8 cellular contexts compared by ENCODE assay signal in the genomic region with DNA sequence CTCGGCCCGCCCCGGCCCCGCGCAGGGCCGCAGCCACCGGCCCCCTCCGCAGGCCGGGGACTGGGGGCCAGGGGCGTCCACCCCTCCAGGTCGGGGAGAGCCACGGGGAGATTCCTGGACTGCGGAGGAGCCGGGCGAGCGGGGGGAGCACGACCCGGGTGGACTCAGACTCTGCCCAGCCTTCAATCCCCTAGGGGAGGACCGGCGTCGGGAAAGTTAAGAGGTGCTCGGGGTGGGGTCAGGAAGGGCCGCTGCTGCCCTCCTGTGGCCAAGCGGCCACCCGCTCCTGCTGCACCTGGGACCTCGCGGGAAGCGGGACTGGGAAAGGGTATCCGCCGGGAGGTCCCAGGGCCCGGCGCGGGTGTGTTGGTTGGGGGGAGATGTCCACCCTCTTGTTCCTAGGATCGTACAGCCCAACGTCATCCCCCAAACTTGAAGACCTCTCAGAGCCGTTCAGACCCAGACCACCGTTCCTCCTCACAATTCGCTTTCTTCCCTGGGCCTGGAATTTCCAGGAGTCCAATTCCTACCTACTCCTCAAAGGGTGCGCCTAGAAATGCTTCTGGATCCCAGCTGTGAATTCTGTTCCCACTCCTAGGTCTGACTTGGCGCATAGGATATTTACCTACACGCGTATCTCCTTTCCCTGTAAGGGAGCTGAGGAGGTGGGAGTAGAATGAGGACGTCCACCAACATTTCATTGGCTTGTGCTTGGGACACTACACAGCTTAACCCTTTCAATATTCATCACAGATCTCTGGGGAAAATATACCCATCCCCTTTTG. TPM values are rescaled to one million over a fixed set of nuclear protein-coding genes. Genes with fewer than 3 reads are reported as not detected.
A peak's percentile ranks its signal among the peaks of the same experiment; 100 is the strongest.
DNase-seq lines count a peak whose midpoint lies in the region; ATAC-seq and TF ChIP-seq lines count a peak whose summit lies in the region.

No MANE protein-coding gene starts in this region.

- peak overlapping the region; percentile 50 to 97 for H3K27ac ChIP-seq in testis

- H3K9me3 Mint-ChIP-seq in nephron = no peaks in the 10 kb centered on the region

- H3K27me3 Mint-ChIP-seq in nephron (ENCODE audit: low read depth) = peaks cover 34% of the 10 kb centered on the region

- no peaks in the 10 kb centered on the region for H3K27me3 ChIP-seq in testis

- ATAC-seq in GM21786 (IDR thresholded peaks at IDR 0.05; ENCODE audit: unreplicated experiment) = peak; percentile 60

- H3K4me1 Mint-ChIP-seq in nephron = peaks cover 37% of the 10 kb centered on the region

- H3K4me3 Mint-ChIP-seq in nephron = peak overlapping the region; percentile 85 to 93 (median 89)

- TF ChIP-seq POLR2A in testis (IDR thresholded peaks at IDR 0.05) = no peak

- intact Hi-C loops in testis (cut with DNase I; ENCODE audit: low total_unique reads) = loop anchor here (2.0 to 5.0 kb wide), 3 partner anchors 89 to 310 kb away; a partner anchor contains a TSS

- no peaks in the 10 kb centered on the region for H3K9me3 ChIP-seq in testis

- peaks cover 40% of the 10 kb centered on the region for H3K4me1 ChIP-seq in testis

- TF ChIP-seq CTCF in fibroblast of villous mesenchyme (IDR thresholded peaks at IDR 0.05; ENCODE audit: insufficient read depth, low read depth, low read length) (peak; percentile 91), nephron (IDR thresholded peaks at IDR 0.05; ENCODE audit: unreplicated experiment in 3 of 3) (peak; percentile 86 to 87 (median 87)), testis (IDR thresholded peaks at IDR 0.05) (peak; percentile 81 to 90 (median 89))

- H3K36me3 Mint-ChIP-seq in nephron (ENCODE audit: low read depth) = peaks cover 13% of the 10 kb centered on the region

- no peaks in the 10 kb centered on the region for H3K36me3 ChIP-seq in testis (ENCODE audit: low read depth, missing control alignments)

- DNase-seq in ELR (ENCODE audit: low read depth) (peak; percentile 93), RPMI8226 (peak; percentile 70), activated gamma-delta T cell (lab: John Stamatoyannopoulos, UW) (peak; percentile 31), fibroblast of villous mesenchyme (ENCODE audit: low read depth) (peak; percentile 91), testis (peak; percentile 93)
- DNase-seq in Jurkat, Clone E6-1 (ENCODE audit: low read depth, low spot score) = peak; percentile 49

- peak overlapping the region; percentile 56 for H3K4me3 ChIP-seq in Jurkat, Clone E6-1 (ENCODE audit: low read length)
- H3K4me3 ChIP-seq in fibroblast of villous mesenchyme (ENCODE audit: low read depth, low read length) = peak overlapping the region; percentile 89
- peak overlapping the region; percentile 92 to 96 for H3K4me3 ChIP-seq in testis

- WGBS in testis, 2 donors = 4 to 12% methylated on average over 9 to 25 of the region's 43 CpGs

- H3K27ac Mint-ChIP-seq in nephron = peak overlapping the region; percentile 51 to 89 (median 85)

RNA-seq across cellular contexts. Expression of a gene that starts 0.5 kb away (rescaled TPM):
- polyA plus RNA-seq in Jurkat, Clone E6-1 (2012; ENCODE audit: insufficient read depth, insufficient read length) = 216 TPM
- total RNA-seq in fibroblast of villous mesenchyme = 379 and 483 TPM in 2 replicates
- 100 to 1,000 TPM; 191 to 294 TPM for total RNA-seq in testis
- 225 TPM for polyA plus RNA-seq in testis (ENCODE audit: insufficient read depth, low read depth, low replicate concordance)

RNA-seq across cellular contexts. Expression of a gene that starts 7.7 kb away (rescaled TPM):
- polyA plus RNA-seq in Jurkat, Clone E6-1 (2012; ENCODE audit: insufficient read depth, insufficient read length) = 1.5 TPM
- 0.43 and 1.3 TPM in 2 replicates for total RNA-seq in fibroblast of villous mesenchyme
- 10 to 100 TPM; 45.5 to 88.7 TPM for total RNA-seq in testis
- 69.5 TPM for polyA plus RNA-seq in testis (ENCODE audit: insufficient read depth, low read depth, low replicate concordance)

RNA-seq across cellular contexts. Expression of a gene that starts 33.0 kb away (rescaled TPM):
- polyA plus RNA-seq in Jurkat, Clone E6-1 (2012; ENCODE audit: insufficient read depth, insufficient read length) = 123 TPM
- total RNA-seq in fibroblast of villous mesenchyme = 56.7 and 63.5 TPM in 2 replicates
- total RNA-seq in testis = 100 to 1,000 TPM; 240 to 245 TPM
- polyA plus RNA-seq in testis (ENCODE audit: insufficient read depth, low read depth, low replicate concordance) = 137 TPM

Comparison
In these comparisons a context has a peak if more than half of its experiments do, and no peak if none do; other contexts are left out.
1. Peak in every context shown above with its lines: DNase-seq, ATAC-seq, H3K4me3 ChIP-seq and H3K27ac ChIP-seq.
2. DNase-seq: peak in every context shown above with its lines; median percentile 93 in ELR; 93 in testis; 91 in fibroblast of villous mesenchyme; 70 in RPMI8226; 49 in Jurkat, Clone E6-1; 31 in activated gamma-delta T cell.
3. RNA of a gene that starts 7.7 kb away (total RNA-seq): 45.5 to 88.7 TPM in testis; 0.43 to 1.3 TPM in fibroblast of villous mesenchyme; every median in the first group is over 10 times any median in the second.